29 cellular contexts compared by ENCODE assay signal in genomic region chr17:13171790-13172189, GRCh38.
"Had no signal": no experiment of that assay in that cellular context is flagged by ENCODE, and none has a peak within 500 bp of the region (broad histone marks: within the 10 kb centered on the region; RNA-seq: fewer than 3 reads in every experiment).

No MANE protein-coding gene starts in this region.

- DNase-seq: colonic mucosa; cortex of kidney; dermis blood vessel endothelial cell; dorsolateral prefrontal cortex; effector CD4-positive, alpha-beta T cell; effector CD8-positive, alpha-beta T cell; effector memory CD4-positive, alpha-beta T cell; effector memory CD8-positive, alpha-beta T cell; endodermal cell; erythroblast; esophagus squamous epithelium; foreskin fibroblast; foreskin keratinocyte; foreskin melanocyte; gastrocnemius medialis; glutamatergic neuron; head of caudate nucleus; heart left ventricle; heart right ventricle had no signal

- H3K4me2 ChIP-seq: hepatocyte had no signal

- H3K4me1 ChIP-seq: colonic mucosa, esophagus muscularis mucosa, esophagus squamous epithelium, foreskin keratinocyte, gastrocnemius medialis, gastroesophageal sphincter, heart left ventricle, heart right ventricle had no signal

- H3K27me3 ChIP-seq: colonic mucosa, esophagus muscularis mucosa, esophagus squamous epithelium, foreskin keratinocyte, gastrocnemius medialis, gastroesophageal sphincter, heart left ventricle, heart right ventricle, hepatocyte had no signal

- H3K9me3 ChIP-seq: colonic mucosa, gastrocnemius medialis had no signal

- FAIRE-seq: colon, endometrium, endothelial cell of umbilical vein, frontal cortex had no signal

- ATAC-seq: effector memory CD8-positive, alpha-beta T cell; esophagus mucosa; foreskin keratinocyte; gastrocnemius medialis; gastroesophageal sphincter; heart left ventricle; heart right ventricle had no signal

- H2AFZ ChIP-seq: hepatocyte had no signal

- H3K4me3 ChIP-seq: colonic mucosa, coronary artery, dorsolateral prefrontal cortex, esophagus muscularis mucosa, esophagus squamous epithelium, gastrocnemius medialis, gastroesophageal sphincter, heart left ventricle, heart right ventricle, hepatocyte had no signal

- H3K27ac ChIP-seq: colonic mucosa, coronary artery, dorsolateral prefrontal cortex, epithelial cell of prostate, esophagus muscularis mucosa, esophagus squamous epithelium, foreskin keratinocyte, gastrocnemius medialis, gastroesophageal sphincter, heart left ventricle, heart right ventricle, hepatocyte had no signal

- H3K79me2 ChIP-seq: hepatocyte had no signal

- H3K36me3 ChIP-seq: colonic mucosa, esophagus muscularis mucosa, esophagus squamous epithelium, gastrocnemius medialis, gastroesophageal sphincter, heart left ventricle, heart right ventricle had no signal
